19 cellular contexts compared by ENCODE assay signal in genomic region chr10:78912361-78913218, GRCh38.
DNase-seq lines count a peak whose midpoint lies in the region; TF ChIP-seq lines count a peak whose summit lies in the region.
"Had no signal": no experiment of that assay in that cellular context is flagged by ENCODE, and none has a peak within 500 bp of the region (broad histone marks: within the 10 kb centered on the region; RNA-seq: fewer than 3 reads in every experiment).

No MANE protein-coding gene starts in this region.

- H3K4me3 Mint-ChIP-seq in endodermal cell (no peak overlapping the region), glutamatergic neuron (ENCODE audit: unreplicated experiment) (no peak overlapping the region)
- H3K4me3 Mint-ChIP-seq: CD4-positive, alpha-beta memory T cell; GM23338 had no signal

- no peaks in the 10 kb centered on the region for H3K36me3 ChIP-seq in OCI-LY7 (ENCODE audit: insufficient read depth, low read length)
- no peaks in the 10 kb centered on the region for H3K36me3 ChIP-seq in endodermal cell (ENCODE audit: control insufficient read depth, insufficient read depth, low read length)
- H3K36me3 ChIP-seq in sigmoid colon = no peaks in the 10 kb centered on the region
- H3K36me3 ChIP-seq in MG63 = no peaks in the 10 kb centered on the region
- H3K36me3 ChIP-seq: BLaER1 had no signal

- H3K9me2 ChIP-seq in OCI-LY7 (ENCODE audit: insufficient read depth, low read length) = no peaks in the 10 kb centered on the region

- no peaks in the 10 kb centered on the region for H3K79me2 ChIP-seq in OCI-LY7 (ENCODE audit: insufficient read depth, low read depth, low read length)

- WGBS in endodermal cell (ENCODE audit: insufficient coverage in 1 of 2, insufficient read length in 1 of 2), 2 experiments = 80 to 100% methylated on average over 3 to 11 of the region's 11 CpGs
- 69 to 81% methylated on average over 11 of the region's 11 CpGs for WGBS in sigmoid colon, 2 donors

- H3K27me3 Mint-ChIP-seq in endodermal cell (ENCODE audit: insufficient read depth) = peaks cover 19% of the 10 kb centered on the region
- peaks cover 2% of the 10 kb centered on the region for H3K27me3 Mint-ChIP-seq in glutamatergic neuron (ENCODE audit: unreplicated experiment)

- no peak overlapping the region for H3K27ac ChIP-seq in OCI-LY7 (ENCODE audit: low read depth, low read length, poor library complexity, severe bottlenecking)
- H3K27ac ChIP-seq in endodermal cell (ENCODE audit: low read depth, low read length) = peak overlapping the region; percentile 98
- no peak overlapping the region for H3K27ac ChIP-seq in sigmoid colon
- H3K27ac ChIP-seq: BLaER1, SK-N-MC had no signal

- H3K27ac Mint-ChIP-seq in endodermal cell (no peak overlapping the region), glutamatergic neuron (ENCODE audit: unreplicated experiment) (no peak overlapping the region)
- H3K27ac Mint-ChIP-seq: CD4-positive, alpha-beta memory T cell; GM23338 had no signal

- no TSS peak for BruUV-seq in OCI-LY7 (replicated peaks; lab: Mats Ljungman, UMichigan)

- POLR2A ChIA-PET in OCI-LY7 (lab: Charles Lee) = no interaction called here

- no peak for TF ChIP-seq POLR2A in sigmoid colon (IDR thresholded peaks at IDR 0.05)

- H3K4me3 ChIP-seq in OCI-LY7 (ENCODE audit: low read depth, low read length, poor library complexity, severe bottlenecking) (no peak overlapping the region), endodermal cell (ENCODE audit: low read length) (no peak overlapping the region), sigmoid colon (no peak overlapping the region), MG63 (no peak overlapping the region)
- H3K4me3 ChIP-seq: BLaER1, SK-N-MC had no signal

- H3K9me3 ChIP-seq in OCI-LY7 (ENCODE audit: low read length) (no peaks in the 10 kb centered on the region), endodermal cell (ENCODE audit: control insufficient read depth, low read length) (no peaks in the 10 kb centered on the region), sigmoid colon (no peaks in the 10 kb centered on the region), MG63 (no peaks in the 10 kb centered on the region)
- H3K9me3 ChIP-seq: BLaER1, Caco-2 had no signal

- no peaks in the 10 kb centered on the region for H4K20me1 ChIP-seq in OCI-LY7 (ENCODE audit: insufficient read depth, low read length)
- H4K20me1 ChIP-seq: BLaER1 had no signal

- H3K4me1 ChIP-seq in OCI-LY7 (ENCODE audit: insufficient read depth, low read length, poor library complexity, severe bottlenecking) = peaks cover 35% of the 10 kb centered on the region
- H3K4me1 ChIP-seq in endodermal cell (ENCODE audit: control insufficient read depth, insufficient read depth, low read length) = no peaks in the 10 kb centered on the region
- peaks cover 0 to 8% (median 3%) of the 10 kb centered on the region in 4 donors for H3K4me1 ChIP-seq in sigmoid colon
- H3K4me1 ChIP-seq: Caco-2 had no signal

- peaks cover 2% of the 10 kb centered on the region for H3K4me1 Mint-ChIP-seq in endodermal cell
- peaks cover 7% of the 10 kb centered on the region for H3K4me1 Mint-ChIP-seq in glutamatergic neuron (ENCODE audit: low read depth, unreplicated experiment)
- H3K4me1 Mint-ChIP-seq: CD4-positive, alpha-beta memory T cell had no signal

- no peaks in the 10 kb centered on the region for H3K9me3 Mint-ChIP-seq in endodermal cell
- H3K9me3 Mint-ChIP-seq in glutamatergic neuron (ENCODE audit: unreplicated experiment) = peaks cover 6% of the 10 kb centered on the region
- H3K9me3 Mint-ChIP-seq: GM23338 had no signal

- H3K4me2 ChIP-seq in OCI-LY7 (ENCODE audit: low read length) = 0 out of 2 replicates have a peak overlapping the region, but pooled peaks have one; percentile 58

- no peaks in the 10 kb centered on the region for H3K36me3 Mint-ChIP-seq in endodermal cell (ENCODE audit: low read depth)
- no peaks in the 10 kb centered on the region for H3K36me3 Mint-ChIP-seq in glutamatergic neuron (ENCODE audit: unreplicated experiment)
- H3K36me3 Mint-ChIP-seq: CD4-positive, alpha-beta memory T cell had no signal

- H2AFZ ChIP-seq in OCI-LY7 (ENCODE audit: low read length) = no peak overlapping the region
- H2AFZ ChIP-seq: GM23338 had no signal

- H3K27me3 ChIP-seq in endodermal cell (ENCODE audit: control insufficient read depth, insufficient read depth, low read length, poor library complexity, severe bottlenecking) (no peaks in the 10 kb centered on the region), sigmoid colon (no peaks in the 10 kb centered on the region), MG63 (no peaks in the 10 kb centered on the region)
- H3K27me3 ChIP-seq: BLaER1 had no signal

- DNase-seq in OCI-LY7 (ENCODE audit: low spot score) (no peak), endodermal cell (no peak), sigmoid colon (peak; percentile 54), glutamatergic neuron (no peak), KG1 (lab: John Stamatoyannopoulos, UW) (no peak), HUDEP-2 (lab: John Stamatoyannopoulos, UW; ENCODE audit: unreplicated experiment in 76 of 76) (no peak), MG63 (no peak)
- DNase-seq: Caco-2; CD4-positive, alpha-beta memory T cell; DMS 273 treated with DMSO at 0.1 percent for 48 hours; NCI-H1930; NCI-H510A; NK-92 treated with Interleukin-12 subunit alpha and Interleukin-12 subunit beta, amount 100 ng/mL, for 24 hours; OCI-M1; Right ventricle myocardium superior; SW 1271 had no signal

- TF ChIP-seq EP300 in sigmoid colon (IDR thresholded peaks at IDR 0.05) = no peak

- intact Hi-C loops in OCI-LY7 (cut with micrococcal nuclease; ENCODE audit: unreplicated experiment) (no loop called here), sigmoid colon (cut with DNase I) (no loop called here)

- TF ChIP-seq CTCF in OCI-LY7 (conservative IDR thresholded peaks at IDR 0.05; ENCODE audit: low read length) = no peak
- TF ChIP-seq CTCF in endodermal cell (conservative IDR thresholded peaks at IDR 0.05) = no peak
- no peak for TF ChIP-seq CTCF in sigmoid colon (IDR thresholded peaks at IDR 0.05)
- no peak for TF ChIP-seq CTCF in glutamatergic neuron (IDR thresholded peaks at IDR 0.05; ENCODE audit: partially characterized antibody, unreplicated experiment)

- CTCF ChIA-PET in OCI-LY7 (lab: Charles Lee; ENCODE audit: unreplicated experiment) = no interaction called here

- no peak overlapping the region for H3K9ac ChIP-seq in endodermal cell (ENCODE audit: extremely low read depth, low read length, poor library complexity, severe bottlenecking)
- H3K9ac ChIP-seq: BLaER1 had no signal
